In the genomic region with DNA sequence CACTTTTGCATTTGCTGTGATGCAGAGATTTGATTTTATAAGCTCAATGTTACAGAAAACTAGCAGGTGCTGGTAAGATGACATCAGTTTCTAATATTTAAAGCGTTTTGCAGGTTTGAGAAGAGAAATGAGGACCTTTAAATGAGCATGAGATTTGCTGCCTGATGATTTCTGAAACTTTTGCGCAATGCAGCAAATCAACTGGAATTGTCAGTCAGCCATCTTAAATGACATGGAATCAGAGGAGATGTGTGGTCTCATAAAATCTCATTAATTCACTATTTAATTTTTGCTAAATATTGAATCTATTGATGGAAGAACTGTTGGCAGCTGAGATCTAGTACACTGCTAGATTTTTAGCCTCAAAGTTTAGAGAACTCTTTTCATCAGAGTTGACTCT, we compare ENCODE assay signal across 24 cellular contexts. TPM values are rescaled to one million over a fixed set of nuclear protein-coding genes. Genes with fewer than 3 reads are reported as not detected.
DNase-seq lines count a peak whose midpoint lies in the region; ATAC-seq, FAIRE-seq and TF ChIP-seq lines count a peak whose summit lies in the region.
"Had no signal": no experiment of that assay in that cellular context is flagged by ENCODE, and none has a peak within 500 bp of the region (broad histone marks: within the 10 kb centered on the region; RNA-seq: fewer than 3 reads in every experiment).

No MANE protein-coding gene starts in this region.

- RAD21 ChIA-PET in GM12878 (lab: Charles Lee; ENCODE audit: unreplicated experiment), result interaction anchor here (1.9 kb wide), 1 partner anchor 79 kb away, joined by 7 read pairs; no protein-coding TSS in a partner anchor

- no peak for ATAC-seq in activated T-cell treated with anti-CD3 and anti-CD28 coated beads, Interleukin-2, amount 50 U/mL, for 72 hours (replicated peaks in 1 of 2)
- ATAC-seq in GM12878 (no peak), aorta (ENCODE audit: low FRiP score) (no peak)
- no peak for ATAC-seq in stimulated activated effector memory CD8-positive, alpha-beta T cell treated with anti-CD3 and anti-CD28 coated beads, Interleukin-12 subunit alpha, Interleukin-12 subunit beta, amount 100 ng/mL, for 72 hours
- ATAC-seq: CD8-positive, alpha-beta T cell; left colon; SK-N-SH treated with all-trans-retinoic acid at 6 μM for 48 hours; stimulated activated memory B cell treated with anti-CD40 and anti-IgM and Interleukin-4, amounts not matched to agents 10 μg/mL and 1 μg/mL and 100 μg/mL, for 72 hours had no signal

- no peaks in the 10 kb centered on the region for H3K9me2 ChIP-seq in Loucy (replicated peaks; ENCODE audit: low read depth, low read length)

- SMC1A ChIA-PET in GM12878 (lab: Charles Lee; ENCODE audit: uncharacterized antibody, unreplicated experiment), result interaction anchor here (0.6 to 4.1 kb wide), 3 partner anchors 55 to 308 kb away, joined by 3 to 31 read pairs (median 3); no protein-coding TSS in a partner anchor

- TF ChIP-seq POLR2A in GM12878 (IDR thresholded peaks at IDR 0.05; ENCODE audit: low read depth, low read length), result no peak

- TF ChIP-seq CTCF in Loucy (conservative IDR thresholded peaks at IDR 0.05; ENCODE audit: low read length) (no peak), GM12878 (IDR thresholded peaks at IDR 0.05 in 2 of 3, conservative IDR thresholded peaks at IDR 0.05 in 1 of 3; ENCODE audit: control insufficient read depth in 2 of 3, extremely low read depth in 1 of 3, insufficient read depth in 1 of 3, low read depth in 3 of 3, low read length in 3 of 3) (no peak)

- H3K36me3 ChIP-seq in Loucy (ENCODE audit: insufficient read depth, low read length), result peaks cover 10% of the 10 kb centered on the region; the same call in 1 of the 2 replicates
- H3K36me3 ChIP-seq in GM12878 (ENCODE audit: control insufficient read depth in 2 of 2, insufficient read depth in 2 of 2, low read length in 1 of 2), result peaks cover 2 to 4% of the 10 kb centered on the region in 2 experiments
- peaks cover 0 to 2% of the 10 kb centered on the region in 2 donors for H3K36me3 ChIP-seq in aorta (ENCODE audit: control insufficient read depth in 1 of 2, insufficient read depth in 2 of 2, low read length in 1 of 2)
- H3K36me3 ChIP-seq: colonic mucosa had no signal

- H3K9me3 ChIP-seq in Loucy (ENCODE audit: insufficient read depth, low read depth, low read length) (no peaks in the 10 kb centered on the region), GM12878 (replicated peaks; ENCODE audit: control insufficient read depth, insufficient read depth, low read length) (no peaks in the 10 kb centered on the region), aorta (ENCODE audit: control insufficient read depth, low read length) (no peaks in the 10 kb centered on the region)
- H3K9me3 ChIP-seq: colonic mucosa, sigmoid colon had no signal

- H3K4me1 ChIP-seq in Loucy (ENCODE audit: insufficient read depth, low read length, poor library complexity, severe bottlenecking) (peaks cover 50% of the 10 kb centered on the region), GM12878 (ENCODE audit: control insufficient read depth, insufficient read depth, low read length) (peaks cover 3% of the 10 kb centered on the region; the same call in 1 of the 2 replicates), aorta (ENCODE audit: control insufficient read depth in 1 of 2, insufficient read depth in 2 of 2, low read length in 2 of 2) (peaks cover 0 to 5% of the 10 kb centered on the region in 2 donors)
- H3K4me1 ChIP-seq: colonic mucosa had no signal

- no peak for DNase-seq in activated T-cell treated with anti-CD3 and anti-CD28 coated beads, Interleukin-2, amount 50 U/mL, for 72 hours
- no peak for DNase-seq in activated T-cell treated with anti-CD3 and anti-CD28 coated beads, Interleukin-2, amount 50 U/mL, for 48 hours
- DNase-seq in GM12878 (ENCODE audit: low read depth, low spot score), result no peak
- DNase-seq in stimulated activated effector memory CD8-positive, alpha-beta T cell treated with anti-CD3 and anti-CD28 coated beads, Interleukin-12 subunit alpha, Interleukin-12 subunit beta, amount 100 ng/mL, for 72 hours (ENCODE audit: low spot score in 2 of 2), result no peak
- no peak for DNase-seq in aorta
- no peak for DNase-seq in GM03348 (ENCODE audit: low spot score)
- DNase-seq: activated CD4-positive, alpha-beta T cell treated with anti-CD3 and anti-CD28 coated beads for 1 hour; CD8-positive, alpha-beta T cell; colonic mucosa; DMS53; endodermal cell; KG1; left colon; NCI-H1092; NCI-H2029; NCI-H446 treated with DMSO at 0.1 percent for 48 hours; posterior cingulate gyrus; sigmoid colon had no signal

- no peak for FAIRE-seq in GM12878 (lab: Jason Lieb, UNC)
- FAIRE-seq: GM12891 had no signal

- CTCF ChIA-PET in GM12878 (lab: Yijun Ruan, JAX), result interaction anchor here (2.9 to 4.6 kb wide), 4 partner anchors 14 to 309 kb away, joined by 13 to 31 read pairs (median 26); no protein-coding TSS in a partner anchor

- no peak for TF ChIP-seq RAD21 in GM12878 (IDR thresholded peaks at IDR 0.05; ENCODE audit: insufficient read depth, low read depth, low read length)

- H3K9me3 Mint-ChIP-seq in activated T-cell treated with anti-CD3 and anti-CD28 coated beads, Interleukin-2, amount 50 U/mL, for 72 hours, result no peaks in the 10 kb centered on the region
- H3K9me3 Mint-ChIP-seq in stimulated activated effector memory CD8-positive, alpha-beta T cell treated with anti-CD3 and anti-CD28 coated beads, Interleukin-12 subunit alpha, Interleukin-12 subunit beta, amount 100 ng/mL, for 72 hours, result no peaks in the 10 kb centered on the region
- H3K9me3 Mint-ChIP-seq: CD8-positive, alpha-beta T cell; endodermal cell; nephron; stimulated activated memory B cell treated with anti-CD40 and anti-IgM and Interleukin-4, amounts not matched to agents 10 μg/mL and 1 μg/mL and 100 μg/mL, for 72 hours had no signal

- peaks cover 67% of the 10 kb centered on the region for H3K4me1 Mint-ChIP-seq in activated T-cell treated with anti-CD3 and anti-CD28 coated beads, Interleukin-2, amount 50 U/mL, for 72 hours (ENCODE audit: low read depth)
- H3K4me1 Mint-ChIP-seq in stimulated activated effector memory CD8-positive, alpha-beta T cell treated with anti-CD3 and anti-CD28 coated beads, Interleukin-12 subunit alpha, Interleukin-12 subunit beta, amount 100 ng/mL, for 72 hours, result peaks cover 71% of the 10 kb centered on the region

- H3K36me3 Mint-ChIP-seq in activated T-cell treated with anti-CD3 and anti-CD28 coated beads, Interleukin-2, amount 50 U/mL, for 72 hours (ENCODE audit: insufficient read depth in 2 of 2), result peaks cover 5 to 31% of the 10 kb centered on the region in 2 donors
- peaks cover 75% of the 10 kb centered on the region for H3K36me3 Mint-ChIP-seq in stimulated activated effector memory CD8-positive, alpha-beta T cell treated with anti-CD3 and anti-CD28 coated beads, Interleukin-12 subunit alpha, Interleukin-12 subunit beta, amount 100 ng/mL, for 72 hours

- no TSS peak for BruUV-seq in GM12878 (replicated peaks; lab: Mats Ljungman, UMichigan)

- TF ChIP-seq EP300 in GM12878 (IDR thresholded peaks at IDR 0.05; ENCODE audit: borderline replicate concordance in 1 of 2, control insufficient read depth in 1 of 2, low read depth in 2 of 2, low read length in 2 of 2), result no peak

- peak overlapping the region; percentile 69 for H3K27ac Mint-ChIP-seq in activated T-cell treated with anti-CD3 and anti-CD28 coated beads, Interleukin-2, amount 50 U/mL, for 72 hours
- H3K27ac Mint-ChIP-seq in stimulated activated effector memory CD8-positive, alpha-beta T cell treated with anti-CD3 and anti-CD28 coated beads, Interleukin-12 subunit alpha, Interleukin-12 subunit beta, amount 100 ng/mL, for 72 hours, result peak overlapping the region; percentile 91
- H3K27ac Mint-ChIP-seq: CD8-positive, alpha-beta T cell; endodermal cell; nephron; stimulated activated memory B cell treated with anti-CD40 and anti-IgM and Interleukin-4, amounts not matched to agents 10 μg/mL and 1 μg/mL and 100 μg/mL, for 72 hours had no signal

- 48% methylated on average over 2 of the region's 2 CpGs for WGBS in GM12878 (ENCODE audit: insufficient coverage, insufficient replicate concordance, low lambda C conversion rate, missing lambda C conversion rate)
- 70 to 75% methylated on average over 2 of the region's 2 CpGs for WGBS in aorta, 2 donors

- POLR2A ChIA-PET in GM12878 (lab: Charles Lee), result interaction anchor here (0.9 kb wide), 1 partner anchor 109 kb away, joined by 4 read pairs; a partner anchor contains a TSS

- peaks cover 74% of the 10 kb centered on the region for H4K20me1 ChIP-seq in Loucy (ENCODE audit: insufficient read depth, low read length, poor library complexity, severe bottlenecking)
- no peaks in the 10 kb centered on the region; the same call in none of the 2 replicates for H4K20me1 ChIP-seq in GM12878 (ENCODE audit: control insufficient read depth, insufficient read depth)

- H3K79me2 ChIP-seq in Loucy (ENCODE audit: insufficient read depth, low read length) (peaks cover 88% of the 10 kb centered on the region), GM12878 (ENCODE audit: control insufficient read depth, insufficient read depth, low read length) (peaks cover 77% of the 10 kb centered on the region)

- in situ Hi-C loops in GM12878 (cut with MboI), result no loop called here

- no peak overlapping the region for H2AFZ ChIP-seq in Loucy (ENCODE audit: low read length)
- H2AFZ ChIP-seq in GM12878 (ENCODE audit: control insufficient read depth, low read depth, low read length), result no peak overlapping the region

- peak overlapping the region; percentile 68 for H3K4me3 ChIP-seq in Loucy (ENCODE audit: low read length, poor library complexity, severe bottlenecking)
- no peak overlapping the region for H3K4me3 ChIP-seq in GM12878
- H3K4me3 ChIP-seq in aorta (ENCODE audit: low read length in 2 of 2), result no peak overlapping the region
- H3K4me3 ChIP-seq: colonic mucosa, sigmoid colon had no signal

- H3F3A ChIP-seq in Loucy (ENCODE audit: low read depth), result no peaks in the 10 kb centered on the region

- H3K27ac ChIP-seq in GM12878 (ENCODE audit: control insufficient read depth, insufficient read depth), result no peak overlapping the region
- H3K27ac ChIP-seq in aorta (ENCODE audit: low read depth in 1 of 2, low read length in 2 of 2), result no peak overlapping the region
- H3K27ac ChIP-seq: colonic mucosa, sigmoid colon had no signal

- peak overlapping the region; percentile 73 to 86 for H3K4me3 Mint-ChIP-seq in activated T-cell treated with anti-CD3 and anti-CD28 coated beads, Interleukin-2, amount 50 U/mL, for 72 hours
- peak overlapping the region; percentile 87 for H3K4me3 Mint-ChIP-seq in stimulated activated effector memory CD8-positive, alpha-beta T cell treated with anti-CD3 and anti-CD28 coated beads, Interleukin-12 subunit alpha, Interleukin-12 subunit beta, amount 100 ng/mL, for 72 hours
- H3K4me3 Mint-ChIP-seq: CD8-positive, alpha-beta T cell; endodermal cell; stimulated activated memory B cell treated with anti-CD40 and anti-IgM and Interleukin-4, amounts not matched to agents 10 μg/mL and 1 μg/mL and 100 μg/mL, for 72 hours had no signal

- H3K27me3 ChIP-seq in Loucy (ENCODE audit: insufficient read depth, low read length, poor library complexity, severe bottlenecking), result no peaks in the 10 kb centered on the region
- no peaks in the 10 kb centered on the region for H3K27me3 ChIP-seq in GM12878 (replicated peaks in 1 of 2; ENCODE audit: control insufficient read depth in 2 of 2, insufficient read depth in 2 of 2, low read length in 1 of 2)
- no peaks in the 10 kb centered on the region for H3K27me3 ChIP-seq in aorta (ENCODE audit: control insufficient read depth in 1 of 2, insufficient read depth in 2 of 2, low read length in 1 of 2)
- H3K27me3 ChIP-seq: colonic mucosa, sigmoid colon had no signal

- peak overlapping the region; percentile 79 for H3K4me2 ChIP-seq in Loucy (ENCODE audit: low read depth, low read length, poor library complexity, severe bottlenecking)
- H3K4me2 ChIP-seq in GM12878 (ENCODE audit: control insufficient read depth, insufficient read depth), result peak overlapping the region; percentile 66

- peak overlapping the region; percentile 56 for H3K9ac ChIP-seq in Loucy (ENCODE audit: low read depth, low read length, poor library complexity, severe bottlenecking)
- no peak overlapping the region for H3K9ac ChIP-seq in GM12878 (ENCODE audit: control insufficient read depth, insufficient read depth, low read length)

- no peaks in the 10 kb centered on the region for H3K27me3 Mint-ChIP-seq in activated T-cell treated with anti-CD3 and anti-CD28 coated beads, Interleukin-2, amount 50 U/mL, for 72 hours (ENCODE audit: low read depth)
- H3K27me3 Mint-ChIP-seq: stimulated activated memory B cell treated with anti-CD40 and anti-IgM and Interleukin-4, amounts not matched to agents 10 μg/mL and 1 μg/mL and 100 μg/mL, for 72 hours had no signal

- intact Hi-C loops in GM12878 (cut with micrococcal nuclease; ENCODE audit: unreplicated experiment), result loop anchor here (5.0 kb wide), 1 partner anchor 110 kb away; a partner anchor contains a TSS
- intact Hi-C loops in aorta (cut with DNase I), result no loop called here

RNA-seq across cellular contexts. Expression of a gene that starts 3.9 kb away (rescaled TPM):
- total RNA-seq in activated T-cell treated with anti-CD3 and anti-CD28 coated beads, Interleukin-2, amount 50 U/mL, for 72 hours, result 100 to 1,000 TPM; 156 to 200 TPM
- total RNA-seq in GM12878 (2013; cell fraction: nucleolus; rRNA removed), result 136 and 141 TPM in 2 replicates
- total RNA-seq in GM12878 (2014; rRNA removed), result 38.3 and 49.0 TPM in 2 replicates
- total RNA-seq in GM12878 (2014; rRNA removed; fragmentation: Illumina TruSeq; extraction: Trizol), result 85.7 and 94.1 TPM in 2 replicates
- 101 and 106 TPM in 2 replicates for total RNA-seq in GM12878 (2021)
- polyA plus RNA-seq in GM12878 (2011; ENCODE audit: low read depth), result 52.6 TPM
- 64.5 and 65.3 TPM in 2 replicates for polyA plus RNA-seq in GM12878 (2011; rRNA removed)
- 33.5 and 38.9 TPM in 2 replicates for polyA plus RNA-seq in GM12878 (2011; cell fraction: cytosol; rRNA removed)
- polyA plus RNA-seq in GM12878 (2011; cell fraction: nucleus; rRNA removed), result 130 and 190 TPM in 2 replicates
- 73.3 and 80.2 TPM in 2 replicates for polyA plus RNA-seq in GM12878 (2012)
- polyA plus RNA-seq in GM12878 (2014; fragmentation: Illumina TruSeq; extraction: Trizol), result 156 and 160 TPM in 2 replicates
- 10 to 100 TPM; 28.4 to 45.0 TPM for polyA plus RNA-seq in GM12878 (2014; fragmentation: Nextera tagmentation; extraction: Ambion mirVana)
- polyA plus RNA-seq in GM12878 (2014; rRNA removed), result 79.9 and 82.1 TPM in 2 replicates
- 100 to 1,000 TPM; 177 to 181 TPM for polyA plus RNA-seq in GM12878 (2016; fragmentation: Nextera tagmentation; extraction: Ambion mirVana)
- 22.5 and 26.1 TPM in 2 replicates for polyA minus RNA-seq in GM12878 (2011; rRNA and poly(A)+ RNA removed)
- 11.8 and 17.6 TPM in 2 replicates for polyA minus RNA-seq in GM12878 (2011; cell fraction: cytosol; rRNA and poly(A)+ RNA removed)
- 19.2 and 28.1 TPM in 2 replicates for polyA minus RNA-seq in GM12878 (2011; cell fraction: nucleus; rRNA and poly(A)+ RNA removed)
- total RNA-seq in aorta, result 10 to 100 TPM; 82.0 to 94.1 TPM
- 10 to 100 TPM; 41.4 to 89.4 TPM for polyA plus RNA-seq in aorta

RNA-seq across cellular contexts. Expression of a gene that starts 30.6 kb away (rescaled TPM):
- 1,000 to 10,000 TPM in 1 of 2 donors, 100 to 1,000 TPM in 1; 848 to 1,110 TPM for total RNA-seq in activated T-cell treated with anti-CD3 and anti-CD28 coated beads, Interleukin-2, amount 50 U/mL, for 72 hours
- 4.9 and 10.7 TPM in 2 replicates for total RNA-seq in GM12878 (2013; cell fraction: nucleolus; rRNA removed)
- total RNA-seq in GM12878 (2014; rRNA removed), result 3.4 and 4.0 TPM in 2 replicates
- 5.0 and 5.3 TPM in 2 replicates for total RNA-seq in GM12878 (2014; rRNA removed; fragmentation: Illumina TruSeq; extraction: Trizol)
- 5.0 and 5.3 TPM in 2 replicates for total RNA-seq in GM12878 (2021)
- 0.97 TPM for polyA plus RNA-seq in GM12878 (2011; ENCODE audit: low read depth)
- 2.2 and 2.4 TPM in 2 replicates for polyA plus RNA-seq in GM12878 (2011; rRNA removed)
- polyA plus RNA-seq in GM12878 (2011; cell fraction: cytosol; rRNA removed), result 1.2 TPM in 2 replicates
- 0.80 and 1.1 TPM in 2 replicates for polyA plus RNA-seq in GM12878 (2011; cell fraction: nucleus; rRNA removed)
- 1.3 and 2.2 TPM in 2 replicates for polyA plus RNA-seq in GM12878 (2012)
- polyA plus RNA-seq in GM12878 (2014; fragmentation: Illumina TruSeq; extraction: Trizol), result 5.6 and 6.0 TPM in 2 replicates
- polyA plus RNA-seq in GM12878 (2014; fragmentation: Nextera tagmentation; extraction: Ambion mirVana), result 1 to 10 TPM; 3.3 to 5.1 TPM
- 3.4 and 3.9 TPM in 2 replicates for polyA plus RNA-seq in GM12878 (2014; rRNA removed)
- polyA plus RNA-seq in GM12878 (2016; fragmentation: Nextera tagmentation; extraction: Ambion mirVana), result 1 to 10 TPM; 4.8 to 5.7 TPM
- 1.0 and 1.1 TPM in 2 replicates for polyA minus RNA-seq in GM12878 (2011; rRNA and poly(A)+ RNA removed)
- polyA minus RNA-seq in GM12878 (2011; cell fraction: cytosol; rRNA and poly(A)+ RNA removed), result not detected in 2 replicates
- 0.77 and 1.2 TPM in 2 replicates for polyA minus RNA-seq in GM12878 (2011; cell fraction: nucleus; rRNA and poly(A)+ RNA removed)
- 1 to 10 TPM; 2.4 to 4.2 TPM for total RNA-seq in aorta
- polyA plus RNA-seq in aorta, result 1 to 10 TPM in 1 of 2 donors, under 1 TPM in 1; 0.33 to 4.1 TPM
- total RNA-seq: endodermal cell, fibroblast of lung had no signal
- polyA plus RNA-seq: fibroblast of lung had no signal

Comparison
In these comparisons a context has a peak if more than half of its experiments do, and no peak if none do; other contexts are left out.
1. RNA of a gene that starts 30.6 kb away (total RNA-seq): 848 to 1,110 TPM in activated T-cell treated with anti-CD3 and anti-CD28 coated beads, Interleukin-2, amount 50 U/mL, for 72 hours; 3.4 to 10.7 TPM in GM12878 and 2.4 to 4.2 TPM in aorta; every median in the first group is over 10 times any median in the second.